ENCODE assay signal across 40 cellular contexts in genomic region chr12:100900808-100901207, GRCh38.
"Had no signal": no experiment of that assay in that cellular context is flagged by ENCODE, and none has a peak within 500 bp of the region (broad histone marks: within the 10 kb centered on the region; RNA-seq: fewer than 3 reads in every experiment).

No MANE protein-coding gene starts in this region.

- H3K9me3 ChIP-seq: adrenal gland, ascending aorta, body of pancreas, breast epithelium had no signal

- H3K4me3 Mint-ChIP-seq: activated naive CD4-positive, alpha-beta T cell treated with anti-CD3 and anti-CD28 coated beads for 36 hours; activated naive CD4-positive, alpha-beta T cell treated with anti-CD3 and anti-CD28 coated beads, Interleukin-2, amount 10 ng/mL, durations not matched to agents 7 days and 5 days; activated naive CD4-positive, alpha-beta T cell treated with anti-CD3 and anti-CD28 coated beads, Interleukin-2, amount 50 U/mL, for 24 hours; activated naive CD8-positive, alpha-beta T cell; activated naive CD8-positive, alpha-beta T cell treated with anti-CD3 and anti-CD28 coated beads for 36 hours; activated naive CD8-positive, alpha-beta T cell treated with anti-CD3 and anti-CD28 coated beads, Interleukin-2, amount 10 ng/mL, durations not matched to agents 7 days and 5 days; activated naive CD8-positive, alpha-beta T cell treated with anti-CD3 and anti-CD28 coated beads, Interleukin-2, amount 50 U/mL, for 24 hours; activated T-cell treated with anti-CD3 and anti-CD28 coated beads, Interleukin-2, amount 50 U/mL, for 24 hours; activated T-cell treated with anti-CD3 and anti-CD28 coated beads, Interleukin-2, amount 50 U/mL, for 4 hours; activated T-cell treated with anti-CD3 and anti-CD28 coated beads, Interleukin-2, amount 50 U/mL, for 72 hours; activated T-helper 1 cell treated with anti-CD3 and anti-CD28 coated beads, Interleukin-12 subunit alpha, Interleukin-12 subunit beta, Interleukin-2, Interleukin-4 antibody, amounts not matched to agents 30 ng/mL and 10 ng/mL and 1 ng/mL, durations not matched to agents 14 hours and 24 hours and 36 hours; activated T-helper 17 cell treated with anti-CD3 and anti-CD28 coated beads, Interleukin-2, amount 50 U/mL, for 72 hours; brain; central memory CD8-positive, alpha-beta T cell had no signal

- H3K4me1 ChIP-seq: adrenal gland, ascending aorta, body of pancreas, breast epithelium had no signal

- DNase-seq: activated effector memory CD4-positive, alpha-beta T cell treated with anti-CD3 and anti-CD28 coated beads, Interleukin-2, amount 50 U/mL, for 16 hours; activated effector memory CD4-positive, alpha-beta T cell treated with Interleukin-2 at 50 U/mL for 16 hours; activated gamma-delta T cell; activated gamma-delta T cell treated with Interleukin-2 at 50 U/mL for 16 hours; activated naive CD4-positive, alpha-beta T cell; activated naive CD4-positive, alpha-beta T cell treated with anti-CD3 and anti-CD28 coated beads for 36 hours; activated naive CD4-positive, alpha-beta T cell treated with anti-CD3 and anti-CD28 coated beads, Interleukin-2, amount 10 ng/mL, durations not matched to agents 7 days and 5 days; activated naive CD4-positive, alpha-beta T cell treated with anti-CD3 and anti-CD28 coated beads, Interleukin-2, amount 50 U/mL, for 16 hours; activated naive CD4-positive, alpha-beta T cell treated with Interleukin-2 at 50 U/mL for 16 hours; activated naive CD8-positive, alpha-beta T cell treated with anti-CD3 and anti-CD28 coated beads for 36 hours; activated naive CD8-positive, alpha-beta T cell treated with anti-CD3 and anti-CD28 coated beads, Interleukin-2, amount 10 ng/mL, durations not matched to agents 7 days and 5 days; activated naive CD8-positive, alpha-beta T cell treated with anti-CD3 and anti-CD28 coated beads, Interleukin-2, amount 50 U/mL, for 24 hours; activated T-cell treated with anti-CD3 and anti-CD28 coated beads for 4 hours; activated T-cell treated with anti-CD3 and anti-CD28 coated beads, Interleukin-2, amount 50 U/mL, for 1 hour; activated T-cell treated with anti-CD3 and anti-CD28 coated beads, Interleukin-2, amount 50 U/mL, for 24 hours; activated T-cell treated with anti-CD3 and anti-CD28 coated beads, Interleukin-2, amount 50 U/mL, for 4 hours; activated T-cell treated with anti-CD3 and anti-CD28 coated beads, Interleukin-2, amount 50 U/mL, for 48 hours; activated T-cell treated with anti-CD3 and anti-CD28 coated beads, Interleukin-2, amount 50 U/mL, for 72 hours; adrenal gland; amniotic stem cell; amygdala; anterior cingulate cortex; aorta; body of pancreas; brain microvascular endothelial cell; caudate nucleus; central memory CD4-positive, alpha-beta T cell; cerebellar nuclear complex had no signal

- H3K4me3 ChIP-seq: adrenal gland, ascending aorta, body of pancreas, breast epithelium, cardiac muscle cell had no signal

- H3K9me3 Mint-ChIP-seq: activated naive CD4-positive, alpha-beta T cell treated with anti-CD3 and anti-CD28 coated beads, Interleukin-2, amount 10 ng/mL, durations not matched to agents 7 days and 5 days; activated naive CD4-positive, alpha-beta T cell treated with anti-CD3 and anti-CD28 coated beads, Interleukin-2, amount 50 U/mL, for 24 hours; activated naive CD8-positive, alpha-beta T cell treated with anti-CD3 and anti-CD28 coated beads for 36 hours; activated T-helper 1 cell treated with anti-CD3 and anti-CD28 coated beads, Interleukin-12 subunit alpha, Interleukin-12 subunit beta, Interleukin-2, Interleukin-4 antibody, amounts not matched to agents 30 ng/mL and 10 ng/mL and 1 ng/mL, durations not matched to agents 14 hours and 24 hours and 36 hours; activated T-helper 17 cell treated with anti-CD3 and anti-CD28 coated beads, Interleukin-2, amount 50 U/mL, for 72 hours; activated T-helper 2 cell treated with anti-CD3 and anti-CD28 coated beads, Interferon-gamma antibody, Interleukin-2, Interleukin-4, amounts not matched to agents 10 μg/mL and 5 μg/mL and 100 μg/mL, durations not matched to agents 14 hours and 24 hours and 36 hours; brain had no signal

- H3K27ac Mint-ChIP-seq: activated naive CD4-positive, alpha-beta T cell treated with anti-CD3 and anti-CD28 coated beads for 36 hours; activated naive CD4-positive, alpha-beta T cell treated with anti-CD3 and anti-CD28 coated beads, Interleukin-2, amount 10 ng/mL, durations not matched to agents 7 days and 5 days; activated naive CD4-positive, alpha-beta T cell treated with anti-CD3 and anti-CD28 coated beads, Interleukin-2, amount 50 U/mL, for 24 hours; activated naive CD4-positive, alpha-beta T cell treated with anti-CD3 and anti-CD28 coated beads, Interleukin-2, amount 50 U/mL, for 72 hours; activated naive CD8-positive, alpha-beta T cell; activated naive CD8-positive, alpha-beta T cell treated with anti-CD3 and anti-CD28 coated beads for 36 hours; activated naive CD8-positive, alpha-beta T cell treated with anti-CD3 and anti-CD28 coated beads, Interleukin-2, amount 10 ng/mL, durations not matched to agents 7 days and 5 days; activated naive CD8-positive, alpha-beta T cell treated with anti-CD3 and anti-CD28 coated beads, Interleukin-2, amount 50 U/mL, for 24 hours; activated T-cell treated with anti-CD3 and anti-CD28 coated beads, Interleukin-2, amount 50 U/mL, for 24 hours; activated T-cell treated with anti-CD3 and anti-CD28 coated beads, Interleukin-2, amount 50 U/mL, for 72 hours; activated T-helper 1 cell treated with anti-CD3 and anti-CD28 coated beads, Interleukin-12 subunit alpha, Interleukin-12 subunit beta, Interleukin-2, Interleukin-4 antibody, amounts not matched to agents 30 ng/mL and 10 ng/mL and 1 ng/mL, durations not matched to agents 14 hours and 24 hours and 36 hours; activated T-helper 17 cell treated with anti-CD3 and anti-CD28 coated beads, Interleukin-2, amount 50 U/mL, for 72 hours; activated T-helper 2 cell treated with anti-CD3 and anti-CD28 coated beads, Interferon-gamma antibody, Interleukin-2, Interleukin-4, amounts not matched to agents 10 μg/mL and 5 μg/mL and 100 μg/mL, durations not matched to agents 14 hours and 24 hours and 36 hours; brain had no signal

- H3K27me3 ChIP-seq: adrenal gland, ascending aorta, body of pancreas, brain microvascular endothelial cell, breast epithelium, cardiac muscle cell had no signal

- H3K36me3 Mint-ChIP-seq: activated naive CD4-positive, alpha-beta T cell treated with anti-CD3 and anti-CD28 coated beads, Interleukin-2, amount 10 ng/mL, durations not matched to agents 7 days and 5 days; activated naive CD4-positive, alpha-beta T cell treated with anti-CD3 and anti-CD28 coated beads, Interleukin-2, amount 50 U/mL, for 24 hours; activated naive CD4-positive, alpha-beta T cell treated with anti-CD3 and anti-CD28 coated beads, Interleukin-2, amount 50 U/mL, for 72 hours; activated naive CD8-positive, alpha-beta T cell; activated naive CD8-positive, alpha-beta T cell treated with anti-CD3 and anti-CD28 coated beads for 36 hours; activated naive CD8-positive, alpha-beta T cell treated with anti-CD3 and anti-CD28 coated beads, Interleukin-2, amount 10 ng/mL, durations not matched to agents 7 days and 5 days had no signal

- H3K4me1 Mint-ChIP-seq: activated naive CD4-positive, alpha-beta T cell treated with anti-CD3 and anti-CD28 coated beads, Interleukin-2, amount 10 ng/mL, durations not matched to agents 7 days and 5 days; activated naive CD4-positive, alpha-beta T cell treated with anti-CD3 and anti-CD28 coated beads, Interleukin-2, amount 50 U/mL, for 24 hours; activated naive CD8-positive, alpha-beta T cell treated with anti-CD3 and anti-CD28 coated beads for 36 hours; activated naive CD8-positive, alpha-beta T cell treated with anti-CD3 and anti-CD28 coated beads, Interleukin-2, amount 10 ng/mL, durations not matched to agents 7 days and 5 days; activated naive CD8-positive, alpha-beta T cell treated with anti-CD3 and anti-CD28 coated beads, Interleukin-2, amount 50 U/mL, for 24 hours; activated T-helper 17 cell treated with anti-CD3 and anti-CD28 coated beads, Interleukin-2, amount 50 U/mL, for 72 hours; brain; central memory CD8-positive, alpha-beta T cell had no signal

- H3K27me3 Mint-ChIP-seq: activated naive CD4-positive, alpha-beta T cell treated with anti-CD3 and anti-CD28 coated beads, Interleukin-2, amount 10 ng/mL, durations not matched to agents 7 days and 5 days; activated naive CD4-positive, alpha-beta T cell treated with anti-CD3 and anti-CD28 coated beads, Interleukin-2, amount 50 U/mL, for 24 hours; activated naive CD8-positive, alpha-beta T cell treated with anti-CD3 and anti-CD28 coated beads for 36 hours; activated naive CD8-positive, alpha-beta T cell treated with anti-CD3 and anti-CD28 coated beads, Interleukin-2, amount 10 ng/mL, durations not matched to agents 7 days and 5 days; activated naive CD8-positive, alpha-beta T cell treated with anti-CD3 and anti-CD28 coated beads, Interleukin-2, amount 50 U/mL, for 24 hours; activated T-cell treated with anti-CD3 and anti-CD28 coated beads, Interleukin-2, amount 50 U/mL, for 24 hours; activated T-helper 17 cell treated with anti-CD3 and anti-CD28 coated beads, Interleukin-2, amount 50 U/mL, for 72 hours; central memory CD8-positive, alpha-beta T cell had no signal

- H3K27ac ChIP-seq: adrenal gland, ascending aorta, body of pancreas, brain microvascular endothelial cell, breast epithelium, cardiac muscle cell had no signal

- H3K36me3 ChIP-seq: adrenal gland, ascending aorta, brain microvascular endothelial cell, breast epithelium, cardiac muscle cell had no signal

- FAIRE-seq: bronchial epithelial cell had no signal

- ATAC-seq: activated naive CD4-positive, alpha-beta T cell treated with anti-CD3 and anti-CD28 coated beads, Interleukin-2, amount 50 U/mL, for 72 hours; activated naive CD8-positive, alpha-beta T cell treated with anti-CD3 and anti-CD28 coated beads, Interleukin-2, amount 50 U/mL, for 24 hours; activated T-cell treated with anti-CD3 and anti-CD28 coated beads, Interleukin-2, amount 50 U/mL, for 4 hours; activated T-cell treated with anti-CD3 and anti-CD28 coated beads, Interleukin-2, amount 50 U/mL, for 72 hours; activated T-helper 17 cell treated with anti-CD3 and anti-CD28 coated beads, Interleukin-2, amount 50 U/mL, for 72 hours; body of pancreas had no signal
